1 cellular context compared by ENCODE assay signal in the genomic region with DNA sequence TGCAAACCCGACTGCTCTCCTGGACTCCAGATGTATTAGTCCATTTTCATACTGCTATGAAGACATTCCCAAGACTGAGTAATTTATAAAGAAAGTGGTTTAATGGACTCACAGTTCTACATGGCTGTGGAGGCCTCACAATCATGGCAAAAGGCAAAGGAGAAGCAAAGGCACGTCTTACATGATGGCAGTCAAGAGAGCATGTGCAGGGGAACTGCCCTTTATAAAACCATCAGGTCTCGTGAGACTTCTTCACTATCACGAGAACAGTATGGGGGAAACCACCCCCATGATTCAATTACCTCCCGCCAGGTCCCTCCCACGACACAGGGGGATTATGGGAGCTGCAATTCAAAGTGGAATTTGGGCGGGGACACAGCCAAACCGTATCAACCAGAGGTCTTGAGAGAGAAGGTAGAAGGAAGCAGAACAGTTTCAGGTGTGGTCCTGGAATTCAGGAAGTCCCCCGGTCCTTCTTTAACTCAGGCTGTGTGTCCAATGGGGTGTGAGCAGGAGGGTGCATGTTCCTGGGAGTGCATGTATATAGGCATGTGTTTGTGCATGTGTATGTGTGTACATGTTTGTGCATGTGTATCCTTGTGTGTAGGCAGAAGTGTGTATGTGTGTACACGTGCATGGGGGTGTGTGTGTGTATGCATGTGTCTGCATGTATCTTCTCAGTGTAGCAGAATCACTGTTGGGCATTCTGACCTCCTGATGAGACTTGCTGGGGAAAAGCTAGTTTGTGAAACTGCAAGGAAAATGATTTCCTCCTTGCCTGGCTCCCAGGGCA.
TF ChIP-seq lines count a peak whose summit lies in the region.

No MANE protein-coding gene starts in this region.

TF ChIP-seq in K562, 482 proteins besides CTCF, POLR2A, EP300 and RAD21:
- no peak; the same call in 1 of the 2 replicates for TF ChIP-seq EGR1 (conservative IDR thresholded peaks at IDR 0.05)
- TF ChIP-seq, protein P1, sequence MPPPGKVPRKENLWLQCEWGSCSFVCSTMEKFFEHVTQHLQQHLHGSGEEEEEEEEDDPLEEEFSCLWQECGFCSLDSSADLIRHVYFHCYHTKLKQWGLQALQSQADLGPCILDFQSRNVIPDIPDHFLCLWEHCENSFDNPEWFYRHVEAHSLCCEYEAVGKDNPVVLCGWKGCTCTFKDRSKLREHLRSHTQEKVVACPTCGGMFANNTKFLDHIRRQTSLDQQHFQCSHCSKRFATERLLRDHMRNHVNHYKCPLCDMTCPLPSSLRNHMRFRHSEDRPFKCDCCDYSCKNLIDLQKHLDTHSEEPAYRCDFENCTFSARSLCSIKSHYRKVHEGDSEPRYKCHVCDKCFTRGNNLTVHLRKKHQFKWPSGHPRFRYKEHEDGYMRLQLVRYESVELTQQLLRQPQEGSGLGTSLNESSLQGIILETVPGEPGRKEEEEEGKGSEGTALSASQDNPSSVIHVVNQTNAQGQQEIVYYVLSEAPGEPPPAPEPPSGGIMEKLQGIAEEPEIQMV (tag; conservative IDR thresholded peaks at IDR 0.05; ENCODE audit: low read depth) = no peak
- TF ChIP-seq MTA2 (IDR thresholded peaks at IDR 0.05; ENCODE audit: low read depth) = no peak
- no peak for TF ChIP-seq PPARD (CRISPR knock-in tag; IDR thresholded peaks at IDR 0.05)
- 0 out of 4 replicates have a peak, but pooled peaks of 1 of the 2 experiments have one; percentile 33 for TF ChIP-seq MAZ (CRISPR knock-in tag; conservative IDR thresholded peaks at IDR 0.05 in 1 of 2, IDR thresholded peaks at IDR 0.05 in 1 of 2)
- peak; percentile 84 for TF ChIP-seq CHD2 (IDR thresholded peaks at IDR 0.05; ENCODE audit: low read depth, low read length)
- peak; percentile 53 to 66 for TF ChIP-seq NRF1 (conservative IDR thresholded peaks at IDR 0.05 in 1 of 2, IDR thresholded peaks at IDR 0.05 in 1 of 2)
- no peak for TF ChIP-seq NFIX (CRISPR knock-in tag; IDR thresholded peaks at IDR 0.05; ENCODE audit: low read depth)
- peak; percentile 77 for TF ChIP-seq ZNF431 (CRISPR knock-in tag; IDR thresholded peaks at IDR 0.05)
- TF ChIP-seq SMARCE1 (IDR thresholded peaks at IDR 0.05) = no peak
- TF ChIP-seq, protein P2, sequence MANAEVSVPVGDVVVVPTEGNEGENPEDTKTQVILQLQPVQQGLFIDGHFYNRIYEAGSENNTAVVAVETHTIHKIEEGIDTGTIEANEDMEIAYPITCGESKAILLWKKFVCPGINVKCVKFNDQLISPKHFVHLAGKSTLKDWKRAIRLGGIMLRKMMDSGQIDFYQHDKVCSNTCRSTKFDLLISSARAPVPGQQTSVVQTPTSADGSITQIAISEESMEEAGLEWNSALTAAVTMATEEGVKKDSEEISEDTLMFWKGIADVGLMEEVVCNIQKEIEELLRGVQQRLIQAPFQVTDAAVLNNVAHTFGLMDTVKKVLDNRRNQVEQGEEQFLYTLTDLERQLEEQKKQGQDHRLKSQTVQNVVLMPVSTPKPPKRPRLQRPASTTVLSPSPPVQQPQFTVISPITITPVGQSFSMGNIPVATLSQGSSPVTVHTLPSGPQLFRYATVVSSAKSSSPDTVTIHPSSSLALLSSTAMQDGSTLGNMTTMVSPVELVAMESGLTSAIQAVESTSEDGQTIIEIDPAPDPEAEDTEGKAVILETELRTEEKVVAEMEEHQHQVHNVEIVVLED (CRISPR knock-in tag; IDR thresholded peaks at IDR 0.05) = no peak
- TF ChIP-seq NR2C2 (CRISPR knock-in tag; IDR thresholded peaks at IDR 0.05) = no peak
- no peak for TF ChIP-seq NR2C2 (tag; IDR thresholded peaks at IDR 0.05)
- no peak for TF ChIP-seq HNRNPL (IDR thresholded peaks at IDR 0.05; ENCODE audit: low read depth, low read length)
TF ChIP-seq in K562: peak in this region for 4.
